1 cellular context compared by ENCODE assay signal in genomic region chr2:79432731-79433146, GRCh38.
TF ChIP-seq lines count a peak whose summit lies in the region.

No MANE protein-coding gene starts in this region.

TF ChIP-seq in GM23338, 12 proteins besides CTCF, POLR2A, EP300 and RAD21 (continued from another document):
- TF ChIP-seq, protein P1, sequence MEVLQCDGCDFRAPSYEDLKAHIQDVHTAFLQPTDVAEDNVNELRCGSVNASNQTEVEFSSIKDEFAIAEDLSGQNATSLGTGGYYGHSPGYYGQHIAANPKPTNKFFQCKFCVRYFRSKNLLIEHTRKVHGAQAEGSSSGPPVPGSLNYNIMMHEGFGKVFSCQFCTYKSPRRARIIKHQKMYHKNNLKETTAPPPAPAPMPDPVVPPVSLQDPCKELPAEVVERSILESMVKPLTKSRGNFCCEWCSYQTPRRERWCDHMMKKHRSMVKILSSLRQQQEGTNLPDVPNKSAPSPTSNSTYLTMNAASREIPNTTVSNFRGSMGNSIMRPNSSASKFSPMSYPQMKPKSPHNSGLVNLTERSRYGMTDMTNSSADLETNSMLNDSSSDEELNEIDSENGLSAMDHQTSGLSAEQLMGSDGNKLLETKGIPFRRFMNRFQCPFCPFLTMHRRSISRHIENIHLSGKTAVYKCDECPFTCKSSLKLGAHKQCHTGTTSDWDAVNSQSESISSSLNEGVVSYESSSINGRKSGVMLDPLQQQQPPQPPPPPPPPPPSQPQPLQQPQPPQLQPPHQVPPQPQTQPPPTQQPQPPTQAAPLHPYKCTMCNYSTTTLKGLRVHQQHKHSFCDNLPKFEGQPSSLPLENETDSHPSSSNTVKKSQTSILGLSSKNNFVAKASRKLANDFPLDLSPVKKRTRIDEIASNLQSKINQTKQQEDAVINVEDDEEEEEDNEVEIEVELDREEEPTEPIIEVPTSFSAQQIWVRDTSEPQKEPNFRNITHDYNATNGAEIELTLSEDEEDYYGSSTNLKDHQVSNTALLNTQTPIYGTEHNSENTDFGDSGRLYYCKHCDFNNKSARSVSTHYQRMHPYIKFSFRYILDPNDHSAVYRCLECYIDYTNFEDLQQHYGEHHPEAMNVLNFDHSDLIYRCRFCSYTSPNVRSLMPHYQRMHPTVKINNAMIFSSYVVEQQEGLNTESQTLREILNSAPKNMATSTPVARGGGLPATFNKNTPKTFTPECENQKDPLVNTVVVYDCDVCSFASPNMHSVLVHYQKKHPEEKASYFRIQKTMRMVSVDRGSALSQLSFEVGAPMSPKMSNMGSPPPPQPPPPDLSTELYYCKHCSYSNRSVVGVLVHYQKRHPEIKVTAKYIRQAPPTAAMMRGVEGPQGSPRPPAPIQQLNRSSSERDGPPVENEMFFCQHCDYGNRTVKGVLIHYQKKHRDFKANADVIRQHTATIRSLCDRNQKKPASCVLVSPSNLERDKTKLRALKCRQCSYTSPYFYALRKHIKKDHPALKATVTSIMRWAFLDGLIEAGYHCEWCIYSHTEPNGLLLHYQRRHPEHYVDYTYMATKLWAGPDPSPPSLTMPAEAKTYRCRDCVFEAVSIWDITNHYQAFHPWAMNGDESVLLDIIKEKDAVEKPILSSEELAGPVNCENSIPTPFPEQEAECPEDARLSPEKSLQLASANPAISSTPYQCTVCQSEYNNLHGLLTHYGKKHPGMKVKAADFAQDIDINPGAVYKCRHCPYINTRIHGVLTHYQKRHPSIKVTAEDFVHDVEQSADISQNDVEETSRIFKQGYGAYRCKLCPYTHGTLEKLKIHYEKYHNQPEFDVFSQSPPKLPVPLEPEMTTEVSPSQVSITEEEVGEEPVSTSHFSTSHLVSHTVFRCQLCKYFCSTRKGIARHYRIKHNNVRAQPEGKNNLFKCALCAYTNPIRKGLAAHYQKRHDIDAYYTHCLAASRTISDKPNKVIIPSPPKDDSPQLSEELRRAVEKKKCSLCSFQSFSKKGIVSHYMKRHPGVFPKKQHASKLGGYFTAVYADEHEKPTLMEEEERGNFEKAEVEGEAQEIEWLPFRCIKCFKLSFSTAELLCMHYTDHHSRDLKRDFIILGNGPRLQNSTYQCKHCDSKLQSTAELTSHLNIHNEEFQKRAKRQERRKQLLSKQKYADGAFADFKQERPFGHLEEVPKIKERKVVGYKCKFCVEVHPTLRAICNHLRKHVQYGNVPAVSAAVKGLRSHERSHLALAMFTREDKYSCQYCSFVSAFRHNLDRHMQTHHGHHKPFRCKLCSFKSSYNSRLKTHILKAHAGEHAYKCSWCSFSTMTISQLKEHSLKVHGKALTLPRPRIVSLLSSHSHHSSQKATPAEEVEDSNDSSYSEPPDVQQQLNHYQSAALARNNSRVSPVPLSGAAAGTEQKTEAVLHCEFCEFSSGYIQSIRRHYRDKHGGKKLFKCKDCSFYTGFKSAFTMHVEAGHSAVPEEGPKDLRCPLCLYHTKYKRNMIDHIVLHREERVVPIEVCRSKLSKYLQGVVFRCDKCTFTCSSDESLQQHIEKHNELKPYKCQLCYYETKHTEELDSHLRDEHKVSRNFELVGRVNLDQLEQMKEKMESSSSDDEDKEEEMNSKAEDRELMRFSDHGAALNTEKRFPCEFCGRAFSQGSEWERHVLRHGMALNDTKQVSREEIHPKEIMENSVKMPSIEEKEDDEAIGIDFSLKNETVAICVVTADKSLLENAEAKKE (CRISPR knock-in tag; IDR thresholded peaks at IDR 0.05), result no peak
- TF ChIP-seq CREB1 (CRISPR knock-in tag; IDR thresholded peaks at IDR 0.05; ENCODE audit: low read depth) (no peak), POLR2AphosphoS5 (IDR thresholded peaks at IDR 0.05; ENCODE audit: low read depth) (no peak), ZNF331 (CRISPR knock-in tag; IDR thresholded peaks at IDR 0.05; ENCODE audit: low read depth) (no peak)
